In genomic region chr2:68465081-68465916, GRCh38 we compare ENCODE assay signal across 9 cellular contexts. TPM values are rescaled to one million over a fixed set of nuclear protein-coding genes. Genes with fewer than 3 reads are reported as not detected.
DNase-seq lines count a peak whose midpoint lies in the region; ATAC-seq and TF ChIP-seq lines count a peak whose summit lies in the region.
"Had no signal": no experiment of that assay in that cellular context is flagged by ENCODE, and none has a peak within 500 bp of the region (broad histone marks: within the 10 kb centered on the region; RNA-seq: fewer than 3 reads in every experiment).

No MANE protein-coding gene starts in this region.

- H3K4me1 Mint-ChIP-seq in endothelial cell (ENCODE audit: unreplicated experiment) = peaks cover 21% of the 10 kb centered on the region

- H3K27ac ChIP-seq in aorta (ENCODE audit: low read depth in 1 of 2, low read length in 2 of 2) = no peak overlapping the region

- no peak overlapping the region for H3K4me3 ChIP-seq in aorta (ENCODE audit: low read length in 2 of 2)

- no peaks in the 10 kb centered on the region for H3K36me3 ChIP-seq in aorta (ENCODE audit: control insufficient read depth in 1 of 2, insufficient read depth in 2 of 2, low read length in 1 of 2)

- no peak overlapping the region for H3K27ac Mint-ChIP-seq in endothelial cell (ENCODE audit: unreplicated experiment)

- WGBS in aorta, 2 donors = 91 to 93% methylated on average over 7 of the region's 7 CpGs

- no peaks in the 10 kb centered on the region for H3K27me3 Mint-ChIP-seq in endothelial cell (ENCODE audit: unreplicated experiment)

- H3K4me1 ChIP-seq in aorta (ENCODE audit: control insufficient read depth in 1 of 2, insufficient read depth in 2 of 2, low read length in 2 of 2) = no peaks in the 10 kb centered on the region

- no peak for ATAC-seq in aorta (ENCODE audit: low FRiP score)

- intact Hi-C loops in aorta (cut with DNase I) = loop anchor here in 1 of 2 donors (5.0 kb wide), 2 partner anchors 242 to 452 kb away; no protein-coding TSS in a partner anchor

- no peaks in the 10 kb centered on the region for H3K27me3 ChIP-seq in aorta (ENCODE audit: control insufficient read depth in 1 of 2, insufficient read depth in 2 of 2, low read length in 1 of 2)

- TF ChIP-seq CTCF in endothelial cell (IDR thresholded peaks at IDR 0.05; ENCODE audit: unreplicated experiment) = no peak

- DNase-seq in NK-92 treated with Interleukin-12 subunit alpha and Interleukin-12 subunit beta, amount 100 ng/mL, for 24 hours (lab: John Stamatoyannopoulos, UW) = peak; percentile 38
- no peak for DNase-seq in NK-92 (lab: John Stamatoyannopoulos, UW; ENCODE audit: unreplicated experiment)
- peak; percentile 65 for DNase-seq in activated CD4-positive, alpha-beta T cell treated with anti-CD3 and anti-CD28 coated beads for 48 hours
- no peak for DNase-seq in endothelial cell (ENCODE audit: low spot score)
- DNase-seq in stimulated activated CD4-positive, alpha-beta T cell treated with anti-CD3 and anti-CD28 coated beads, Interleukin-2, amount 100 ng/mL, for 4 hours (ENCODE audit: low read depth) = peak; percentile 24
- DNase-seq in aorta = no peak
- no peak for DNase-seq in SHP77 treated with DMSO at 0.1 percent for 48 hours (lab: John Stamatoyannopoulos, UW)
- no peak for DNase-seq in NCI-H1436 (lab: John Stamatoyannopoulos, UW)
- DNase-seq: 8988T had no signal

- no peaks in the 10 kb centered on the region for H3K9me3 Mint-ChIP-seq in endothelial cell (ENCODE audit: unreplicated experiment)

- H3K36me3 Mint-ChIP-seq in endothelial cell (ENCODE audit: low read depth, unreplicated experiment) = no peaks in the 10 kb centered on the region

- H3K4me3 Mint-ChIP-seq in endothelial cell (ENCODE audit: unreplicated experiment) = peak overlapping the region; percentile 99

- H3K9me3 ChIP-seq in aorta (ENCODE audit: control insufficient read depth, low read length) = no peaks in the 10 kb centered on the region

RNA-seq across cellular contexts. Expression of gene FBXO48, which starts 1.8 kb away (rescaled TPM):
- total RNA-seq in endothelial cell (ENCODE audit: unreplicated experiment) = 1.6 TPM
- total RNA-seq in aorta = 1 to 10 TPM; 1.0 to 1.5 TPM
- polyA plus RNA-seq in aorta = 1 to 10 TPM in 1 of 2 donors, under 1 TPM in 1; 0.43 to 1.1 TPM

RNA-seq across cellular contexts. Expression of gene APLF, which starts 2.1 kb away (rescaled TPM):
- total RNA-seq in endothelial cell (ENCODE audit: unreplicated experiment) (12.9 TPM), aorta (1 to 10 TPM; 7.9 to 8.7 TPM)
- polyA plus RNA-seq in aorta = 1 to 10 TPM; 1.3 TPM

Comparison
In these comparisons a context has a peak if more than half of its experiments do, and no peak if none do; other contexts are left out.
1. DNase-seq: peak in NK-92 treated with Interleukin-12 subunit alpha and Interleukin-12 subunit beta, amount 100 ng/mL, for 24 hours (single experiment), activated CD4-positive, alpha-beta T cell treated with anti-CD3 and anti-CD28 coated beads for 48 hours (single experiment) and stimulated activated CD4-positive, alpha-beta T cell treated with anti-CD3 and anti-CD28 coated beads, Interleukin-2, amount 100 ng/mL, for 4 hours (single experiment); none in NK-92 (single experiment), endothelial cell (single experiment), aorta (0 of 2), SHP77 treated with DMSO at 0.1 percent for 48 hours (single experiment) and NCI-H1436 (single experiment).